In the genomic region with DNA sequence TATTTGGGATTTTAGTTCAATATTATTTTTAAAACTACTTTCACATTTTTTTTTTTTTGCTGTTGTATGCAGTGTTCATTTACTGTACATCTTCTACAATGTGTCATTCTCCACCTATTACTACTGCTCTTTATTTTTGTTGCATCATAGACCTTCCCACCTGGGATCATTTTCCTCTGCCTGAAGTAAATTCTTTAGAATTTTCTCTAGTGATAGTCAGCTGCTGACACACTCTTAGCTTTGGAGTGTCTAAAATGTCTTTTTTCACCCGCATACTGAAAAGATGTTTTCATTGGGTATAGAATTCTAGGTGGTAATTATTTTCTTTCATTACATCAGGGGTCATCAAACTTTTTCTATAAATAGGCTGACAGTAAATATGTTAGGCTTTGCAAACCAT, we compare ENCODE assay signal across 30 cellular contexts.
"Had no signal": no experiment of that assay in that cellular context is flagged by ENCODE, and none has a peak within 500 bp of the region (broad histone marks: within the 10 kb centered on the region; RNA-seq: fewer than 3 reads in every experiment).

No MANE protein-coding gene starts in this region.

- H3K4me3 ChIP-seq: adrenal gland, gastroesophageal sphincter, heart right ventricle, hepatocyte had no signal

- H3K4me2 ChIP-seq: hepatocyte had no signal

- H3K4me1 ChIP-seq: adrenal gland, gastroesophageal sphincter, heart right ventricle had no signal

- ATAC-seq: activated CD4-positive, CD25-positive, alpha-beta regulatory T cell treated with anti-CD3 and anti-CD28 coated beads, Interleukin-2, amount 50 U/mL, for 24 hours; activated CD8-positive, alpha-beta T cell treated with anti-CD3 and anti-CD28 coated beads for 36 hours; activated naive CD8-positive, alpha-beta T cell treated with anti-CD3 and anti-CD28 coated beads, Interleukin-2, amount 50 U/mL, for 24 hours; activated T-cell treated with anti-CD3 and anti-CD28 coated beads, Interleukin-2, amount 50 U/mL, for 4 hours; activated T-helper 17 cell treated with anti-CD3 and anti-CD28 coated beads, Interleukin-2, amount 50 U/mL, for 72 hours; effector memory CD8-positive, alpha-beta T cell; esophagus mucosa; gastroesophageal sphincter; heart right ventricle; T-helper 17 cell had no signal

- H3K36me3 ChIP-seq: adrenal gland, gastroesophageal sphincter, heart right ventricle, WERI-Rb-1 had no signal

- H3K9me3 ChIP-seq: adrenal gland, gastroesophageal sphincter had no signal

- H3K27me3 ChIP-seq: adrenal gland, heart right ventricle, hepatocyte had no signal

- H3K27ac ChIP-seq: adrenal gland, gastroesophageal sphincter, heart right ventricle, hepatocyte, WERI-Rb-1 had no signal

- H2AFZ ChIP-seq: hepatocyte had no signal

- DNase-seq: activated B cell treated with CpG ODN at 0.5 μM for 24 hours; activated CD4-positive, alpha-beta T cell treated with anti-CD3 and anti-CD28 coated beads for 48 hours; activated CD4-positive, alpha-beta T cell treated with anti-CD3 and anti-CD28 coated beads, Interleukin-2, amount 50 U/mL, for 1 hour; activated CD4-positive, alpha-beta T cell treated with anti-CD3 and anti-CD28 coated beads, Interleukin-2, amount 50 U/mL, for 48 hours; activated CD8-positive, alpha-beta memory T cell treated with anti-CD3 and anti-CD28 coated beads for 24 hours; activated CD8-positive, alpha-beta T cell treated with anti-CD3 and anti-CD28 coated beads for 36 hours; activated effector memory CD4-positive, alpha-beta T cell treated with Interleukin-2 at 50 U/mL for 16 hours; activated naive CD4-positive, alpha-beta T cell treated with anti-CD3 and anti-CD28 coated beads for 36 hours; activated naive CD8-positive, alpha-beta T cell treated with anti-CD3 and anti-CD28 coated beads for 36 hours; activated naive CD8-positive, alpha-beta T cell treated with anti-CD3 and anti-CD28 coated beads, Interleukin-2, amount 50 U/mL, for 24 hours; activated T-cell treated with anti-CD3 and anti-CD28 coated beads, Interleukin-2, amount 50 U/mL, for 4 hours; adrenal gland; amygdala; aorta; caudate nucleus; cortex of kidney; dermis blood vessel endothelial cell; effector CD4-positive, alpha-beta T cell; effector memory CD8-positive, alpha-beta T cell; foreskin fibroblast; heart right ventricle; T-helper 1 cell; T-helper 17 cell; T1000; WERI-Rb-1 had no signal

- H3K79me2 ChIP-seq: hepatocyte had no signal
